ENCODE assay signal across 18 cellular contexts in genomic region chr5:36180556-36181350, GRCh38. TPM values are rescaled to one million over a fixed set of nuclear protein-coding genes. Genes with fewer than 3 reads are reported as not detected.
DNase-seq lines count a peak whose midpoint lies in the region; ATAC-seq, FAIRE-seq and TF ChIP-seq lines count a peak whose summit lies in the region.
"Had no signal": no experiment of that assay in that cellular context is flagged by ENCODE, and none has a peak within 500 bp of the region (broad histone marks: within the 10 kb centered on the region; RNA-seq: fewer than 3 reads in every experiment).

No MANE protein-coding gene starts in this region.

- no peak overlapping the region for H3K4me3 ChIP-seq in prostate gland
- no peak overlapping the region for H3K4me3 ChIP-seq in SJCRH30

- TF ChIP-seq POLR2A in prostate gland (IDR thresholded peaks at IDR 0.05): no peak

- no peaks in the 10 kb centered on the region for H3K9me3 ChIP-seq in T-helper 17 cell (ENCODE audit: control insufficient read depth, low read length, poor library complexity, severe bottlenecking)
- H3K9me3 ChIP-seq in prostate gland: no peaks in the 10 kb centered on the region
- H3K9me3 ChIP-seq in SJCRH30 (replicated peaks): peaks cover 5% of the 10 kb centered on the region; the same call in 1 of the 2 replicates

- H3K27ac Mint-ChIP-seq in T-helper 17 cell: peak overlapping the region; percentile 51

- H3K27me3 ChIP-seq in layer of hippocampus (ENCODE audit: control insufficient read depth, insufficient read depth, low read length): no peaks in the 10 kb centered on the region
- H3K27me3 ChIP-seq in prostate gland (replicated peaks; ENCODE audit: insufficient read depth): no peaks in the 10 kb centered on the region
- no peaks in the 10 kb centered on the region for H3K27me3 ChIP-seq in SJCRH30

- no peak overlapping the region for H3K4me3 Mint-ChIP-seq in T-helper 17 cell
- H3K4me3 Mint-ChIP-seq: IgD-negative memory B cell had no signal

- intact Hi-C loops in prostate gland (cut with DNase I): no loop called here

- H3K4me1 ChIP-seq in prostate gland (replicated peaks): peaks cover 4% of the 10 kb centered on the region
- no peaks in the 10 kb centered on the region for H3K4me1 ChIP-seq in SJCRH30

- peaks cover 5% of the 10 kb centered on the region for H3K4me1 Mint-ChIP-seq in T-helper 17 cell

- TF ChIP-seq CTCF in prostate gland (IDR thresholded peaks at IDR 0.05): no peak

- 62% methylated on average over 2 of the region's 2 CpGs for WGBS in prostate gland

- H3K36me3 Mint-ChIP-seq in T-helper 17 cell (ENCODE audit: low read depth): peaks cover 9% of the 10 kb centered on the region

- DNase-seq in DMS53 (lab: John Stamatoyannopoulos, UW) (peak; percentile 56), DMS53 treated with DMSO at 0.1 percent for 48 hours (lab: John Stamatoyannopoulos, UW; ENCODE audit: unreplicated experiment) (no peak), T-helper 17 cell (no peak), prostate gland (ENCODE audit: low spot score) (peak; percentile 63), SJCRH30 (no peak), NCI-H82 (lab: John Stamatoyannopoulos, UW) (no peak), RCC 7860 (ENCODE audit: low spot score) (no peak)
- DNase-seq: DMS 273 treated with DMSO at 0.1 percent for 48 hours, EL, H7, MV-4-11, NCI-H1436, NCI-H2029 treated with DMSO at 0.1 percent for 48 hours, NCI-H524 treated with DMSO at 0.1 percent for 48 hours, PC-3 had no signal

- no peak for ATAC-seq in T-helper 17 cell
- ATAC-seq: PC-3 had no signal

- H3K27me3 Mint-ChIP-seq in T-helper 17 cell: no peaks in the 10 kb centered on the region
- H3K27me3 Mint-ChIP-seq: IgD-negative memory B cell had no signal

- H3K36me3 ChIP-seq in prostate gland (no peaks in the 10 kb centered on the region), SJCRH30 (peaks cover 95% of the 10 kb centered on the region)

- H3K27ac ChIP-seq in layer of hippocampus (ENCODE audit: low read depth, low read length) (peak overlapping the region; percentile 14), prostate gland (peak overlapping the region; percentile 22 to 29), SJCRH30 (no peak overlapping the region)
- H3K27ac ChIP-seq: 22Rv1 had no signal

- no peak for FAIRE-seq in RCC 7860 (lab: Jason Lieb, UNC)

RNA-seq across cellular contexts. Expression of gene SKP2, which starts 28.8 kb away (rescaled TPM):
- total RNA-seq in T-helper 17 cell (10 to 100 TPM; 10.4 to 10.8 TPM), prostate gland (1 to 10 TPM; 7.8 to 9.3 TPM)
- 561 and 589 TPM in 2 replicates for total RNA-seq in SJCRH30 (2014; rRNA removed; shearing (Covaris generic))

RNA-seq across cellular contexts. Expression of gene LMBRD2, which starts 29.1 kb away (rescaled TPM):
- total RNA-seq in T-helper 17 cell: 10 to 100 TPM in 1 of 2 donors, 1 to 10 TPM in 1; 5.9 to 10.7 TPM
- 10 to 100 TPM in 1 of 2 donors, 1 to 10 TPM in 1; 7.4 to 15.7 TPM for total RNA-seq in prostate gland
- 14.9 and 16.4 TPM in 2 replicates for total RNA-seq in SJCRH30 (2014; rRNA removed; shearing (Covaris generic))

Comparison
In these comparisons a context has a peak if more than half of its experiments do, and no peak if none do; other contexts are left out.
1. DNase-seq: peak in DMS53 (single experiment) and prostate gland (single experiment); none in DMS53 treated with DMSO at 0.1 percent for 48 hours (single experiment), T-helper 17 cell (0 of 3), SJCRH30 (0 of 2), NCI-H82 (single experiment) and RCC 7860 (single experiment).
2. RNA of gene SKP2, which starts 28.8 kb away (total RNA-seq): 561 to 589 TPM in SJCRH30; 10.4 to 10.8 TPM in T-helper 17 cell and 7.8 to 9.3 TPM in prostate gland; every median in the first group is over 10 times any median in the second.